Comparison of ENCODE assay signal across 1 cellular context in genomic region chr18:2303517-2304238, GRCh38.
TF ChIP-seq lines count a peak whose summit lies in the region.

No MANE protein-coding gene starts in this region.

TF ChIP-seq in SK-N-SH treated with all-trans-retinoic acid at 6 μM for 48 hours, 23 proteins besides CTCF, POLR2A, EP300 and RAD21 (continued from another document):
- TF ChIP-seq CREB5 (CRISPR knock-in tag; IDR thresholded peaks at IDR 0.05; ENCODE audit: low read depth) (no peak), ZNF70 (CRISPR knock-in tag; IDR thresholded peaks at IDR 0.05) (no peak), ISL1 (CRISPR knock-in tag; IDR thresholded peaks at IDR 0.05) (no peak), CSDC2 (CRISPR knock-in tag; IDR thresholded peaks at IDR 0.05) (no peak)
TF ChIP-seq in SK-N-SH treated with all-trans-retinoic acid at 6 μM for 48 hours: peak in this region for 0.
